In the genomic region with DNA sequence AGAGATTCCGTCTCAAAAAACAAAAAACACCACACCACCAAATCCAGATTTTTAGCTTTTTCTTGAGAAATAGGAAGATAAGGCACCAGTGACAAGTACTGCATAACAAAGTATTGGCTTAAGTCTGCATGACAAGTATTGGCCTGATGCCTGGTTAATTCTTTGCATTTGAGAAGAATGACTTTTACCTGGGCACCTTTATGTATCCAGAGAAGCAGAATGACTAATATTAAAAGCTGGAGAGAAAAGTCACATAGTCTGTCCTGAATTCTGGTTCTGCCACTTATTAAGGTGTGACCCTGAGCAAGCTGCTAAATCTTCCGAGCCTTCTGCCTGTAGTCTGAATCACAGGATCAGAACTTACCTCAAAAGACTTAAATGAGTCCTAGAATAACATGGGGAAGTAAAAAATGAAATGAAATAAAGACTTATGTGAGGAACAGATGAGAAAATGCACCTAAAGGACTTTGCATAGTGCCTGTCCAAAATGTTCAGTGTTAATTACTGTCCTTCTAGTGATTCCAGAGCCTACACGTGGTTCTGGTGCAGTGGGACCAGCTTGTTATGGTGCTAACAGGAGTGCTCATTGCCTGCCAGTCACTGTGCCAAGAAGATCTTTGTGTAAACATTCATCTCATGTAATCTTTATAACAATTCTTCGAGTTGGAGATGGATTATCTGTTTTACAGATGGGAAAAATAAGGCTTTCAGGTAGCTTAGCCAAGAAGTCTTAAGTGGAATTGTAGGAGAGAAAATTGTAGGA, we compare ENCODE assay signal across 1 cellular context.
TF ChIP-seq lines count a peak whose summit lies in the region.

No MANE protein-coding gene starts in this region.

TF ChIP-seq in A549, 52 proteins besides CTCF, POLR2A, EP300 and RAD21 (continued from another document):
- TF ChIP-seq, protein P1, sequence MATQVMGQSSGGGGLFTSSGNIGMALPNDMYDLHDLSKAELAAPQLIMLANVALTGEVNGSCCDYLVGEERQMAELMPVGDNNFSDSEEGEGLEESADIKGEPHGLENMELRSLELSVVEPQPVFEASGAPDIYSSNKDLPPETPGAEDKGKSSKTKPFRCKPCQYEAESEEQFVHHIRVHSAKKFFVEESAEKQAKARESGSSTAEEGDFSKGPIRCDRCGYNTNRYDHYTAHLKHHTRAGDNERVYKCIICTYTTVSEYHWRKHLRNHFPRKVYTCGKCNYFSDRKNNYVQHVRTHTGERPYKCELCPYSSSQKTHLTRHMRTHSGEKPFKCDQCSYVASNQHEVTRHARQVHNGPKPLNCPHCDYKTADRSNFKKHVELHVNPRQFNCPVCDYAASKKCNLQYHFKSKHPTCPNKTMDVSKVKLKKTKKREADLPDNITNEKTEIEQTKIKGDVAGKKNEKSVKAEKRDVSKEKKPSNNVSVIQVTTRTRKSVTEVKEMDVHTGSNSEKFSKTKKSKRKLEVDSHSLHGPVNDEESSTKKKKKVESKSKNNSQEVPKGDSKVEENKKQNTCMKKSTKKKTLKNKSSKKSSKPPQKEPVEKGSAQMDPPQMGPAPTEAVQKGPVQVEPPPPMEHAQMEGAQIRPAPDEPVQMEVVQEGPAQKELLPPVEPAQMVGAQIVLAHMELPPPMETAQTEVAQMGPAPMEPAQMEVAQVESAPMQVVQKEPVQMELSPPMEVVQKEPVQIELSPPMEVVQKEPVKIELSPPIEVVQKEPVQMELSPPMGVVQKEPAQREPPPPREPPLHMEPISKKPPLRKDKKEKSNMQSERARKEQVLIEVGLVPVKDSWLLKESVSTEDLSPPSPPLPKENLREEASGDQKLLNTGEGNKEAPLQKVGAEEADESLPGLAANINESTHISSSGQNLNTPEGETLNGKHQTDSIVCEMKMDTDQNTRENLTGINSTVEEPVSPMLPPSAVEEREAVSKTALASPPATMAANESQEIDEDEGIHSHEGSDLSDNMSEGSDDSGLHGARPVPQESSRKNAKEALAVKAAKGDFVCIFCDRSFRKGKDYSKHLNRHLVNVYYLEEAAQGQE (IDR thresholded peaks at IDR 0.05): no peak
- no peak for TF ChIP-seq CBX2 (IDR thresholded peaks at IDR 0.05; ENCODE audit: borderline replicate concordance, low read depth)
